ENCODE assay signal across 8 cellular contexts in genomic region chr6:16511048-16511660, GRCh38.
DNase-seq lines count a peak whose midpoint lies in the region; ATAC-seq and TF ChIP-seq lines count a peak whose summit lies in the region.

No MANE protein-coding gene starts in this region.

- H3K27ac Mint-ChIP-seq in activated naive CD4-positive, alpha-beta T cell treated with anti-CD3 and anti-CD28 coated beads, Interleukin-2, amount 50 U/mL, for 24 hours: peak overlapping the region; percentile 26

- intact Hi-C loops in heart right ventricle (cut with DNase I): loop anchor here in 9 of 10 donors (2.0 to 10.0 kb wide), 8 partner anchors 176 to 454 kb away; partner anchors contain the start of gene ATXN1 (in 5 of the 9)
- intact Hi-C loops in spleen (cut with DNase I; ENCODE audit: low total_unique reads): loop anchor here (5.0 kb wide), 1 partner anchor 251 kb away; the partner anchor contains the start of gene ATXN1

- H3K27me3 ChIP-seq in heart right ventricle (no peaks in the 10 kb centered on the region), spleen (replicated peaks in 1 of 7) (no peaks in the 10 kb centered on the region)

- H3K27me3 Mint-ChIP-seq in activated naive CD4-positive, alpha-beta T cell treated with anti-CD3 and anti-CD28 coated beads, Interleukin-2, amount 50 U/mL, for 24 hours: no peaks in the 10 kb centered on the region

- H3K4me1 ChIP-seq in heart right ventricle: peaks cover 4 to 44% (median 38%) of the 10 kb centered on the region in 9 donors
- peaks cover 20 to 54% (median 37%) of the 10 kb centered on the region in 6 donors for H3K4me1 ChIP-seq in spleen

- no peaks in the 10 kb centered on the region for H3K9me3 Mint-ChIP-seq in activated naive CD4-positive, alpha-beta T cell treated with anti-CD3 and anti-CD28 coated beads, Interleukin-2, amount 50 U/mL, for 24 hours

- H3K9me3 ChIP-seq in heart right ventricle (no peaks in the 10 kb centered on the region), spleen (no peaks in the 10 kb centered on the region)

- H3K4me3 Mint-ChIP-seq in activated naive CD4-positive, alpha-beta T cell treated with anti-CD3 and anti-CD28 coated beads, Interleukin-2, amount 50 U/mL, for 24 hours: peak overlapping the region; percentile 8

- H3K4me3 ChIP-seq in heart right ventricle (no peak overlapping the region), spleen (no peak overlapping the region)

- 63% methylated on average over 4 of the region's 4 CpGs for WGBS in heart right ventricle, 2 donors
- WGBS in spleen, 5 donors: 52 to 61% (median 56%) methylated on average over 4 of the region's 4 CpGs

- no peaks in the 10 kb centered on the region for H3K36me3 ChIP-seq in heart right ventricle
- peaks cover 0 to 13% (median 0%) of the 10 kb centered on the region in 6 donors for H3K36me3 ChIP-seq in spleen

- H3K36me3 Mint-ChIP-seq in activated naive CD4-positive, alpha-beta T cell treated with anti-CD3 and anti-CD28 coated beads, Interleukin-2, amount 50 U/mL, for 24 hours: peaks cover 9% of the 10 kb centered on the region

- DNase-seq in NOMO-1 treated with DMSO at 0.1 percent for 48 hours (lab: John Stamatoyannopoulos, UW; ENCODE audit: unreplicated experiment) (peak; percentile 5), NOMO-1 treated with dmso at 0.1 percent for 144 hours (lab: John Stamatoyannopoulos, UW; ENCODE audit: unreplicated experiment) (no peak), LoVo (ENCODE audit: low spot score) (peak; percentile 38), heart right ventricle (peak in 1 of 2 donors; percentile 25), spleen (no peak)

- TF ChIP-seq CTCF in heart right ventricle (IDR thresholded peaks at IDR 0.05): peak; percentile 33 to 81 (median 68)
- peak in 10 of 11 experiments; percentile 26 to 73 (median 60) for TF ChIP-seq CTCF in spleen (IDR thresholded peaks at IDR 0.05 in 8 of 11, conservative IDR thresholded peaks at IDR 0.05 in 3 of 11)

- ATAC-seq in heart right ventricle (peak in 7 of 8 donors; percentile 42 to 81 (median 67)), GM18511 (IDR thresholded peaks at IDR 0.05; ENCODE audit: unreplicated experiment) (no peak), HG02885 (IDR thresholded peaks at IDR 0.05; ENCODE audit: poor library complexity, unreplicated experiment) (no peak)

- H3K27ac ChIP-seq in heart right ventricle (no peak overlapping the region), spleen (peak overlapping the region in 6 of 8 donors; percentile 29 to 77 (median 50))

- TF ChIP-seq POLR2A in spleen (IDR thresholded peaks at IDR 0.05): no peak

- H3K4me1 Mint-ChIP-seq in activated naive CD4-positive, alpha-beta T cell treated with anti-CD3 and anti-CD28 coated beads, Interleukin-2, amount 50 U/mL, for 24 hours: peaks cover 56% of the 10 kb centered on the region

Comparison
In these comparisons a context has a peak if more than half of its experiments do, and no peak if none do; other contexts are left out.
1. DNase-seq: peak in NOMO-1 treated with DMSO at 0.1 percent for 48 hours (single experiment) and LoVo (single experiment); none in NOMO-1 treated with dmso at 0.1 percent for 144 hours (single experiment) and spleen (single experiment).
2. ATAC-seq: peak in heart right ventricle (7 of 8); none in GM18511 (single experiment) and HG02885 (single experiment).
3. H3K27ac ChIP-seq: peak in spleen (6 of 8); none in heart right ventricle (0 of 10).